ENCODE assay signal across 20 cellular contexts in the genomic region with DNA sequence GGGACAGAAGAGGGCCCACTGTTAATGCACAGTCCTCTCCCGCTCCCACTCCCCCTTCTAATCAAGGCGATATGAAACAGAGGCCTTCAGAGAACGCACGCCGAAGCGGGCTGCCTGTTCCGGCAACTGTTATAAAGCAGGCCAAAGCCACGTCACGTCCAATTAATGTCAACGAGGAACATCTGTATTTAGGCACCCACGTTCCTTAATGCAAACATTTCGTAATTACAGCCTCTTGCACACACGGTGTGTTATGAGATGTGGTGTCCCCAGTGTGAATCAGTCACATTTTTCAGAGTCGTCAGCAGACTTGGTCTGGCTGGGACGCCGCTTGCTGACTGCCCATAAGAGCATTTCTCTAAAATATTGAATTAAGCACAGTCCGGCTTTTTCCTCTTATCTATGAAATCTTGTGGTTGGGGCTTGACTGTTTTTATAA.
A peak's percentile ranks its signal among the peaks of the same experiment; 100 is the strongest.
DNase-seq lines count a peak whose midpoint lies in the region; ATAC-seq and TF ChIP-seq lines count a peak whose summit lies in the region.
"Had no signal": no experiment of that assay in that cellular context is flagged by ENCODE, and none has a peak within 500 bp of the region (broad histone marks: within the 10 kb centered on the region; RNA-seq: fewer than 3 reads in every experiment).

No MANE protein-coding gene starts in this region.

- no peak overlapping the region for H3K27ac Mint-ChIP-seq in activated CD8-positive, alpha-beta memory T cell treated with anti-CD3 and anti-CD28 coated beads, Interleukin-2, amount 10 ng/mL, durations not matched to agents 7 days and 5 days
- H3K27ac Mint-ChIP-seq: activated naive CD4-positive, alpha-beta T cell treated with anti-CD3 and anti-CD28 coated beads for 36 hours; CD4-positive, CD25-positive, alpha-beta regulatory T cell; T-helper 1 cell treated with Interleukin-12 subunit alpha and Interleukin-12 subunit beta and Interleukin-4 antibody, amounts not matched to agents 30 μg/mL and 1 μg/mL, for 36 hours had no signal

- no peaks in the 10 kb centered on the region for H3F3A ChIP-seq in PC-3 (ENCODE audit: low read length, unreplicated experiment)

- TF ChIP-seq CTCF in NB4 (IDR thresholded peaks at IDR 0.05; ENCODE audit: low read depth, low read length) (no peak), PC-3 (conservative IDR thresholded peaks at IDR 0.05; ENCODE audit: low read depth, low read length) (no peak), GM13977 (IDR thresholded peaks at IDR 0.05; ENCODE audit: extremely low read depth, insufficient read depth, missing control alignments) (no peak)

- intact Hi-C loops in PC-3 (cut with micrococcal nuclease): no loop called here

- no peak overlapping the region for H3K27ac ChIP-seq in PC-3 (ENCODE audit: low read length)
- H3K27ac ChIP-seq: HL-60, uterus had no signal

- CTCF ChIA-PET in activated CD8-positive, alpha-beta memory T cell treated with anti-CD3 and anti-CD28 coated beads, Interleukin-2, amount 10 ng/mL, durations not matched to agents 7 days and 5 days (lab: Charles Lee): interaction anchor here (0.8 kb wide), 1 partner anchor 26 kb away, joined by 3 read pairs; no protein-coding TSS in a partner anchor
- CTCF ChIA-PET in PC-3 (lab: Charles Lee): no interaction called here

- DNase-seq in ELR (ENCODE audit: low read depth) (peak; percentile 41), NB4 (ENCODE audit: low read depth) (peak; percentile 48), dedifferentiated amniotic fluid mesenchymal stem cell (ENCODE audit: extremely low spot score) (peak; percentile 80), non-pigmented ciliary epithelial cell (ENCODE audit: low read depth) (peak; percentile 65), COR-L47 (lab: John Stamatoyannopoulos, UW) (no peak), PC-3 (no peak), GM13977 (ENCODE audit: low spot score) (no peak)
- no peak for DNase-seq in activated CD8-positive, alpha-beta memory T cell treated with anti-CD3 and anti-CD28 coated beads, Interleukin-2, amount 10 ng/mL, durations not matched to agents 7 days and 5 days
- DNase-seq: activated CD8-positive, alpha-beta memory T cell treated with anti-CD3 and anti-CD28 coated beads, Interleukin-2, amount 50 U/mL, for 4 hours; activated naive CD4-positive, alpha-beta T cell treated with anti-CD3 and anti-CD28 coated beads for 36 hours; caudate nucleus; CD4-positive, CD25-positive, alpha-beta regulatory T cell; DND-41; glutamatergic neuron; Karpas-422; NCI-H1694 treated with DMSO at 0.1 percent for 48 hours; stimulated activated naive CD8-positive, alpha-beta T cell treated with anti-CD3 and anti-CD28 coated beads, Interleukin-15, Interleukin-2, amounts not matched to agents 100 U/mL and 50 U/mL, for 24 hours; uterus had no signal

- no peak for ATAC-seq in activated CD8-positive, alpha-beta memory T cell treated with anti-CD3 and anti-CD28 coated beads, Interleukin-2, amount 10 ng/mL, durations not matched to agents 7 days and 5 days
- no peak for ATAC-seq in PC-3
- ATAC-seq: stimulated activated naive CD8-positive, alpha-beta T cell treated with anti-CD3 and anti-CD28 coated beads, Interleukin-15, Interleukin-2, amounts not matched to agents 100 U/mL and 50 U/mL, for 24 hours had no signal

- no peaks in the 10 kb centered on the region for H3K27me3 ChIP-seq in PC-3 (ENCODE audit: low read length)
- H3K27me3 ChIP-seq: uterus had no signal

- H3K36me3 Mint-ChIP-seq in activated CD8-positive, alpha-beta memory T cell treated with anti-CD3 and anti-CD28 coated beads, Interleukin-2, amount 10 ng/mL, durations not matched to agents 7 days and 5 days: no peaks in the 10 kb centered on the region
- H3K36me3 Mint-ChIP-seq: CD4-positive, CD25-positive, alpha-beta regulatory T cell had no signal

- H3K9me3 ChIP-seq in PC-3 (ENCODE audit: low read length): no peaks in the 10 kb centered on the region
- H3K9me3 ChIP-seq: uterus had no signal

- no peaks in the 10 kb centered on the region for H3K9me2 ChIP-seq in PC-3 (replicated peaks; ENCODE audit: low read length)

- BruUV-seq in PC-3 (replicated peaks; lab: Mats Ljungman, UMichigan): no TSS peak

- no peak overlapping the region for H3K4me2 ChIP-seq in PC-3 (ENCODE audit: low read length)

- H4K20me1 ChIP-seq in PC-3 (ENCODE audit: low read length): no peaks in the 10 kb centered on the region

- H3K79me2 ChIP-seq in PC-3 (ENCODE audit: low read length): no peaks in the 10 kb centered on the region

- H3K36me3 ChIP-seq in PC-3 (ENCODE audit: low read depth, low read length): no peaks in the 10 kb centered on the region
- H3K36me3 ChIP-seq: uterus had no signal

- no peaks in the 10 kb centered on the region for H3K9me3 Mint-ChIP-seq in activated CD8-positive, alpha-beta memory T cell treated with anti-CD3 and anti-CD28 coated beads, Interleukin-2, amount 10 ng/mL, durations not matched to agents 7 days and 5 days (ENCODE audit: low read depth)
- H3K9me3 Mint-ChIP-seq: activated naive CD4-positive, alpha-beta T cell treated with anti-CD3 and anti-CD28 coated beads for 36 hours had no signal

- no peak overlapping the region for H3K9ac ChIP-seq in PC-3 (ENCODE audit: low read length)

- peaks cover 16% of the 10 kb centered on the region for H3K4me1 ChIP-seq in PC-3 (ENCODE audit: insufficient read depth, low read length)
- H3K4me1 ChIP-seq: uterus had no signal

- no peak overlapping the region for H2AFZ ChIP-seq in PC-3 (ENCODE audit: low read length)

- no peaks in the 10 kb centered on the region for H3K27me3 Mint-ChIP-seq in activated CD8-positive, alpha-beta memory T cell treated with anti-CD3 and anti-CD28 coated beads, Interleukin-2, amount 10 ng/mL, durations not matched to agents 7 days and 5 days
- H3K27me3 Mint-ChIP-seq: CD4-positive, CD25-positive, alpha-beta regulatory T cell had no signal

- POLR2A ChIA-PET in PC-3 (lab: Charles Lee; ENCODE audit: unreplicated experiment): no interaction called here

- TF ChIP-seq POLR2A in NB4 (IDR thresholded peaks at IDR 0.05; ENCODE audit: extremely low read depth, insufficient read length): no peak

- no peaks in the 10 kb centered on the region for H3K4me1 Mint-ChIP-seq in activated CD8-positive, alpha-beta memory T cell treated with anti-CD3 and anti-CD28 coated beads, Interleukin-2, amount 10 ng/mL, durations not matched to agents 7 days and 5 days
- H3K4me1 Mint-ChIP-seq: CD4-positive, CD25-positive, alpha-beta regulatory T cell had no signal

- no peak overlapping the region for H3K4me3 Mint-ChIP-seq in activated CD8-positive, alpha-beta memory T cell treated with anti-CD3 and anti-CD28 coated beads, Interleukin-2, amount 10 ng/mL, durations not matched to agents 7 days and 5 days
- H3K4me3 Mint-ChIP-seq: activated naive CD4-positive, alpha-beta T cell treated with anti-CD3 and anti-CD28 coated beads for 36 hours; CD4-positive, CD25-positive, alpha-beta regulatory T cell; T-helper 1 cell treated with Interleukin-12 subunit alpha and Interleukin-12 subunit beta and Interleukin-4 antibody, amounts not matched to agents 30 μg/mL and 1 μg/mL, for 36 hours had no signal

- in situ Hi-C loops in GM13977 (cut with MboI; ENCODE audit: low pct_unique_long_range_greater_than_20kb, low sequenced_read_pairs, unreplicated experiment): no loop called here

- H3K4me3 ChIP-seq in NB4 (ENCODE audit: low read depth, low read length): no peak overlapping the region
- no peak overlapping the region for H3K4me3 ChIP-seq in PC-3 (ENCODE audit: low read length)
- H3K4me3 ChIP-seq: uterus had no signal

Comparison
In these comparisons a context has a peak if more than half of its experiments do, and no peak if none do; other contexts are left out.
1. DNase-seq: peak in ELR (single experiment), NB4 (single experiment), dedifferentiated amniotic fluid mesenchymal stem cell (single experiment) and non-pigmented ciliary epithelial cell (single experiment); none in activated CD8-positive, alpha-beta memory T cell treated with anti-CD3 and anti-CD28 coated beads, Interleukin-2, amount 10 ng/mL, durations not matched to agents 7 days and 5 days (single experiment), COR-L47 (single experiment), PC-3 (single experiment) and GM13977 (single experiment).